22 cellular contexts compared by ENCODE assay signal in the genomic region with DNA sequence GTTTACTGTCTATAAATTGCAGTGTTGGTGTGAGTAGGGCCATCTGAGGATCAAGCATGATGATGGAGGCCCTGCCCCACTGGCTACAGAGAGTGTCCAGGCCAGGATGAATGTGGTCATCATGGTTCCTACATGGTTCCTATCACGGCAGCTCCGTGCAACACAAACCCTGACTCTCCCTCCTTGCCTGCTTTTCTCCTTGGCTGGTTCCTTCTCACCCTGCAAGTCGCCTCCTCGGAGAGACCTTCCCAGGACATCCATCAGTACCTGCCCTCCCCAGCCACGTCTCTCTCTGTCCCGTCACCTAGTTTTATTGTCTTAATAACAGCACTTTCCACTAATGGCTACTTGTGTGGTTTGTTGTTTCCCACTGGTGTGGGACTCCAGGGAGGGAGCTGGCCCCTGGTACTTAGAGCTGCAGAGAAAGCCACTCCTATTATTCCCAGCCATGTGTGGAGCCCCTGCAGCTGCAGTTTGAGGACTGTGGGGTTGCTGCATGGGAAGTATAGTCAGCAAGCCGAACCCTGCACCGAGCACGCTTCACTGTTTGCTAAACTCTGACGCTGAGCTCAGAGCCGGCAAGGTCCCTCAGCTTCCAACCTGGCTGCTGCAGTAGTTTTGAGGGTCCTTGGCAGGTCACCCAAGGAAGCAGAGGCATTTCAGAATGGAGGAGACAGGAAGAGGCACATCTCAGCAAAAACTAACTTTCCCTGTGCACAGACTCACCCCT.
DNase-seq lines count a peak whose midpoint lies in the region; ATAC-seq and TF ChIP-seq lines count a peak whose summit lies in the region.
"Had no signal": no experiment of that assay in that cellular context is flagged by ENCODE, and none has a peak within 500 bp of the region (broad histone marks: within the 10 kb centered on the region; RNA-seq: fewer than 3 reads in every experiment).

No MANE protein-coding gene starts in this region.

- POLR2A ChIA-PET in activated CD4-positive, alpha-beta memory T cell treated with anti-CD3 and anti-CD28 coated beads, Interleukin-2, amount 10 ng/mL, durations not matched to agents 7 days and 5 days (lab: Charles Lee) = no interaction called here
- POLR2A ChIA-PET in activated CD4-positive, alpha-beta memory T cell treated with anti-CD3 and anti-CD28 coated beads for 36 hours (lab: Charles Lee) = no interaction called here

- ATAC-seq in HG03520 (IDR thresholded peaks at IDR 0.05; ENCODE audit: unreplicated experiment) = no peak
- ATAC-seq: activated CD4-positive, CD25-positive, alpha-beta regulatory T cell treated with anti-CD3 and anti-CD28 coated beads, Interleukin-2, amount 50 U/mL, for 24 hours; CD8-positive, alpha-beta T cell; HCT116 had no signal

- CTCF ChIA-PET in activated CD4-positive, alpha-beta memory T cell treated with anti-CD3 and anti-CD28 coated beads, Interleukin-2, amount 10 ng/mL, durations not matched to agents 7 days and 5 days (lab: Charles Lee) = no interaction called here
- CTCF ChIA-PET in activated CD4-positive, alpha-beta memory T cell treated with anti-CD3 and anti-CD28 coated beads for 36 hours (lab: Charles Lee) = no interaction called here

- no peaks in the 10 kb centered on the region for H3K9me3 ChIP-seq in spleen
- H3K9me3 ChIP-seq: thoracic aorta had no signal

- H3K36me3 Mint-ChIP-seq in activated CD4-positive, alpha-beta memory T cell treated with anti-CD3 and anti-CD28 coated beads, Interleukin-2, amount 10 ng/mL, durations not matched to agents 7 days and 5 days (ENCODE audit: low read depth) = no peaks in the 10 kb centered on the region
- no peaks in the 10 kb centered on the region for H3K36me3 Mint-ChIP-seq in activated CD4-positive, alpha-beta memory T cell treated with anti-CD3 and anti-CD28 coated beads for 36 hours
- H3K36me3 Mint-ChIP-seq in chondrocyte (ENCODE audit: low read depth) = no peaks in the 10 kb centered on the region
- H3K36me3 Mint-ChIP-seq: CD8-positive, alpha-beta T cell had no signal

- intact Hi-C loops in activated CD4-positive, alpha-beta memory T cell treated with anti-CD3 and anti-CD28 coated beads for 36 hours (cut with micrococcal nuclease) = no loop called here
- intact Hi-C loops in spleen (cut with DNase I; ENCODE audit: low total_unique reads) = no loop called here

- no peak for TF ChIP-seq POLR2A in spleen (IDR thresholded peaks at IDR 0.05)

- peaks cover 0 to 36% (median 2%) of the 10 kb centered on the region in 7 donors for H3K27me3 ChIP-seq in spleen (replicated peaks in 1 of 7)

- no peaks in the 10 kb centered on the region for H3K4me1 Mint-ChIP-seq in activated CD4-positive, alpha-beta memory T cell treated with anti-CD3 and anti-CD28 coated beads, Interleukin-2, amount 10 ng/mL, durations not matched to agents 7 days and 5 days
- H3K4me1 Mint-ChIP-seq in activated CD4-positive, alpha-beta memory T cell treated with anti-CD3 and anti-CD28 coated beads for 36 hours (ENCODE audit: low read depth) = no peaks in the 10 kb centered on the region
- no peaks in the 10 kb centered on the region for H3K4me1 Mint-ChIP-seq in chondrocyte (ENCODE audit: low read depth)

- 45 to 72% (median 52%) methylated on average over 6 to 11 of the region's 11 CpGs for WGBS in spleen, 5 donors

- H3K27ac ChIP-seq in spleen = no peak overlapping the region
- H3K27ac ChIP-seq: SK-N-MC, thoracic aorta had no signal

- no peak for TF ChIP-seq CTCF in spleen (IDR thresholded peaks at IDR 0.05 in 8 of 11, conservative IDR thresholded peaks at IDR 0.05 in 3 of 11)
- no peak for TF ChIP-seq CTCF in chondrocyte (IDR thresholded peaks at IDR 0.05)

- peaks cover 12% of the 10 kb centered on the region for H3K27me3 Mint-ChIP-seq in activated CD4-positive, alpha-beta memory T cell treated with anti-CD3 and anti-CD28 coated beads, Interleukin-2, amount 10 ng/mL, durations not matched to agents 7 days and 5 days
- peaks cover 14% of the 10 kb centered on the region for H3K27me3 Mint-ChIP-seq in activated CD4-positive, alpha-beta memory T cell treated with anti-CD3 and anti-CD28 coated beads for 36 hours
- H3K27me3 Mint-ChIP-seq in chondrocyte (ENCODE audit: low read depth) = peaks cover 3% of the 10 kb centered on the region

- DNase-seq in activated CD4-positive, alpha-beta memory T cell treated with anti-CD3 and anti-CD28 coated beads, Interleukin-2, amount 10 ng/mL, durations not matched to agents 7 days and 5 days = peak; percentile 1
- no peak for DNase-seq in activated CD4-positive, alpha-beta memory T cell treated with anti-CD3 and anti-CD28 coated beads for 36 hours
- DNase-seq in NCI-H187 treated with DMSO at 0.1 percent for 48 hours (lab: John Stamatoyannopoulos, UW) = peak; percentile 30
- DNase-seq in islet precursor cell = peak; percentile 46
- peak; percentile 33 for DNase-seq in spleen
- no peak for DNase-seq in chondrocyte (ENCODE audit: low spot score)
- no peak for DNase-seq in DMS 273 (lab: John Stamatoyannopoulos, UW; ENCODE audit: unreplicated experiment)
- DNase-seq: activated CD4-positive, alpha-beta T cell treated with anti-CD3 and anti-CD28 coated beads, Interleukin-2, amount 50 U/mL, for 48 hours; activated naive CD4-positive, alpha-beta T cell; activated T-cell treated with anti-CD3 and anti-CD28 coated beads, Interleukin-2, amount 50 U/mL, for 24 hours; GDM1; NCI-H1417 treated with DMSO at 0.1 percent for 48 hours; NCI-H446 treated with DMSO at 0.1 percent for 48 hours; RPMI8226; stimulated activated CD4-positive, alpha-beta T cell treated with anti-CD3 and anti-CD28 coated beads, Interleukin-15, amount 100 ng/mL, for 24 hours; stimulated activated naive CD4-positive, alpha-beta T cell had no signal

- H3K4me3 ChIP-seq in spleen = no peak overlapping the region
- H3K4me3 ChIP-seq: SK-N-MC, thoracic aorta had no signal

- H3K4me3 Mint-ChIP-seq in activated CD4-positive, alpha-beta memory T cell treated with anti-CD3 and anti-CD28 coated beads, Interleukin-2, amount 10 ng/mL, durations not matched to agents 7 days and 5 days = no peak overlapping the region
- H3K4me3 Mint-ChIP-seq in activated CD4-positive, alpha-beta memory T cell treated with anti-CD3 and anti-CD28 coated beads for 36 hours = no peak overlapping the region
- H3K4me3 Mint-ChIP-seq in chondrocyte (ENCODE audit: unreplicated experiment) = no peak overlapping the region
- H3K4me3 Mint-ChIP-seq: activated T-cell treated with anti-CD3 and anti-CD28 coated beads, Interleukin-2, amount 50 U/mL, for 24 hours; CD8-positive, alpha-beta T cell had no signal

- H3K9me3 Mint-ChIP-seq in activated CD4-positive, alpha-beta memory T cell treated with anti-CD3 and anti-CD28 coated beads, Interleukin-2, amount 10 ng/mL, durations not matched to agents 7 days and 5 days = no peaks in the 10 kb centered on the region
- no peaks in the 10 kb centered on the region for H3K9me3 Mint-ChIP-seq in activated CD4-positive, alpha-beta memory T cell treated with anti-CD3 and anti-CD28 coated beads for 36 hours
- H3K9me3 Mint-ChIP-seq in chondrocyte (ENCODE audit: low read depth) = no peaks in the 10 kb centered on the region
- H3K9me3 Mint-ChIP-seq: activated T-cell treated with anti-CD3 and anti-CD28 coated beads, Interleukin-2, amount 50 U/mL, for 24 hours; CD8-positive, alpha-beta T cell had no signal

- H3K4me1 ChIP-seq in spleen = no peaks in the 10 kb centered on the region

- H3K36me3 ChIP-seq in spleen = no peaks in the 10 kb centered on the region
- H3K36me3 ChIP-seq: thoracic aorta had no signal

- H3K27ac Mint-ChIP-seq in activated CD4-positive, alpha-beta memory T cell treated with anti-CD3 and anti-CD28 coated beads, Interleukin-2, amount 10 ng/mL, durations not matched to agents 7 days and 5 days = no peak overlapping the region
- no peak overlapping the region for H3K27ac Mint-ChIP-seq in activated CD4-positive, alpha-beta memory T cell treated with anti-CD3 and anti-CD28 coated beads for 36 hours
- no peak overlapping the region for H3K27ac Mint-ChIP-seq in chondrocyte (ENCODE audit: unreplicated experiment)
- H3K27ac Mint-ChIP-seq: activated T-cell treated with anti-CD3 and anti-CD28 coated beads, Interleukin-2, amount 50 U/mL, for 24 hours; CD8-positive, alpha-beta T cell had no signal

Comparison
In these comparisons a context has a peak if more than half of its experiments do, and no peak if none do; other contexts are left out.
1. DNase-seq: peak in activated CD4-positive, alpha-beta memory T cell treated with anti-CD3 and anti-CD28 coated beads, Interleukin-2, amount 10 ng/mL, durations not matched to agents 7 days and 5 days (single experiment), NCI-H187 treated with DMSO at 0.1 percent for 48 hours (single experiment), islet precursor cell (single experiment) and spleen (single experiment); none in activated CD4-positive, alpha-beta memory T cell treated with anti-CD3 and anti-CD28 coated beads for 36 hours (single experiment), chondrocyte (single experiment) and DMS 273 (single experiment).